13 cellular contexts compared by ENCODE assay signal in the genomic region with DNA sequence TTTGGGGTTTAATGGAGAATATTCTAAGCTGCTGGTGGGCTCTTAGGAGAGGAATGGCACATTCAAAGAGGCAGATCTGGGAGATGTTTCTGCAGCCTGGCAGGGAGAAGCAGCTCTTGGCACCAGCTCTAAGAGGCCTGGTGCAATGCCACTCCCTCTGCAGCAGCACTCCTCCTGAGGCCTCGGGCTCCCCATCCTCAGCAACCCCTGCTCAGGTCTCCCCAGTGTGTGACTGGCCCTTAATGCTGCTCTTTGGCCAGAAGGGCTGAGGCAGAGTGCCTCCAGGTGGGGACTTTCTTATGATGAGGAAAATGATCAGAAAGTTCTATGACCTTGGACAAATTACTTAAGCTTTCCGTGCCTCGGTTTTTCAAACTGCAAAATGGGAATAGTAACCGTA. TPM values are rescaled to one million over a fixed set of nuclear protein-coding genes. Genes with fewer than 3 reads are reported as not detected.
"Had no signal": no experiment of that assay in that cellular context is flagged by ENCODE, and none has a peak within 500 bp of the region (broad histone marks: within the 10 kb centered on the region; RNA-seq: fewer than 3 reads in every experiment).

No MANE protein-coding gene starts in this region.

- H3K27ac ChIP-seq: lower lobe of right lung, WERI-Rb-1 had no signal

- H3K4me1 Mint-ChIP-seq: activated T-helper 17 cell treated with anti-CD3 and anti-CD28 coated beads, Interleukin-2, amount 50 U/mL, for 72 hours had no signal

- H3K36me3 Mint-ChIP-seq: activated naive CD4-positive, alpha-beta T cell treated with anti-CD3 and anti-CD28 coated beads, Interleukin-2, amount 10 ng/mL, durations not matched to agents 7 days and 5 days had no signal

- DNase-seq: activated CD4-positive, alpha-beta T cell treated with anti-CD3 and anti-CD28 coated beads, Interleukin-2, amount 50 U/mL, for 48 hours; activated naive CD4-positive, alpha-beta T cell treated with anti-CD3 and anti-CD28 coated beads, Interleukin-2, amount 10 ng/mL, durations not matched to agents 7 days and 5 days; endodermal cell; lower lobe of right lung; stimulated activated CD4-positive, alpha-beta T cell treated with anti-CD3 and anti-CD28 coated beads, Interleukin-1b, Interleukin-23, amount 100 ng/mL, for 48 hours; T-helper 1 cell; transverse colon; WERI-Rb-1 had no signal

- H3K4me3 ChIP-seq: lower lobe of right lung, transverse colon had no signal

- ATAC-seq: activated T-helper 17 cell treated with anti-CD3 and anti-CD28 coated beads, Interleukin-2, amount 50 U/mL, for 72 hours; SK-N-SH treated with all-trans-retinoic acid at 6 μM for 48 hours had no signal

- H3K9me3 Mint-ChIP-seq: activated naive CD4-positive, alpha-beta T cell treated with anti-CD3 and anti-CD28 coated beads, Interleukin-2, amount 10 ng/mL, durations not matched to agents 7 days and 5 days; activated T-helper 17 cell treated with anti-CD3 and anti-CD28 coated beads, Interleukin-2, amount 50 U/mL, for 72 hours; endodermal cell; neural crest cell had no signal

- H3K27me3 Mint-ChIP-seq: activated T-helper 17 cell treated with anti-CD3 and anti-CD28 coated beads, Interleukin-2, amount 50 U/mL, for 72 hours had no signal

- H3K27ac Mint-ChIP-seq: activated naive CD4-positive, alpha-beta T cell treated with anti-CD3 and anti-CD28 coated beads, Interleukin-2, amount 10 ng/mL, durations not matched to agents 7 days and 5 days; endodermal cell had no signal

RNA-seq across cellular contexts. Expression of gene MAB21L3, which starts 55.5 kb away (rescaled TPM):
- total RNA-seq: activated T-helper 17 cell treated with anti-CD3 and anti-CD28 coated beads, Interleukin-2, amount 50 U/mL, for 72 hours; dermis microvascular lymphatic vessel endothelial cell; neural crest cell; pulmonary artery endothelial cell had no signal
